Comparison of ENCODE assay signal across 8 cellular contexts in genomic region chr21:39003982-39004775, GRCh38.
DNase-seq lines count a peak whose midpoint lies in the region; ATAC-seq and TF ChIP-seq lines count a peak whose summit lies in the region.

No MANE protein-coding gene starts in this region.

- H3K36me3 ChIP-seq in psoas muscle (ENCODE audit: insufficient read depth in 1 of 2, low read depth in 1 of 2): no peaks in the 10 kb centered on the region

- no peak overlapping the region for H3K4me3 ChIP-seq in psoas muscle

- peaks cover 12% of the 10 kb centered on the region for H3K4me1 ChIP-seq in psoas muscle

- no peak for TF ChIP-seq CTCF in psoas muscle (IDR thresholded peaks at IDR 0.05)
- TF ChIP-seq CTCF in GM20000 (IDR thresholded peaks at IDR 0.05; ENCODE audit: extremely low read depth, missing control alignments): no peak

- H3K27me3 ChIP-seq in psoas muscle (ENCODE audit: insufficient read depth in 3 of 3, low read length in 2 of 3): no peaks in the 10 kb centered on the region

- intact Hi-C loops in psoas muscle (cut with DNase I): no loop called here

- DNase-seq in ELR (ENCODE audit: low read depth) (peak; percentile 79), OCI-M1 (lab: John Stamatoyannopoulos, UW) (peak; percentile 88), fibroblast of gingiva (ENCODE audit: low read depth) (peak; percentile 60), psoas muscle (no peak), GM20000 (ENCODE audit: low spot score) (no peak), NCI-H526 (lab: John Stamatoyannopoulos, UW) (no peak)
- no peak for DNase-seq in stimulated activated naive CD4-positive, alpha-beta T cell (lab: John Stamatoyannopoulos, UW)

- H3K9me3 ChIP-seq in psoas muscle: no peaks in the 10 kb centered on the region

- peak overlapping the region; percentile 51 for H3K27ac ChIP-seq in psoas muscle

- ATAC-seq in psoas muscle: peak in 3 of 4 donors; percentile 13 to 34 (median 17)
- ATAC-seq in HG02840 (IDR thresholded peaks at IDR 0.05; ENCODE audit: low FRiP score, unreplicated experiment): no peak

- whole genome bisulfite sequencing in psoas muscle, 3 donors: 37 to 47% (median 42%) methylated on average over 12 of the region's 12 CpGs

Comparison
In these comparisons a context has a peak if more than half of its experiments do, and no peak if none do; other contexts are left out.
1. DNase-seq: peak in ELR (single experiment), OCI-M1 (single experiment) and fibroblast of gingiva (single experiment); none in psoas muscle (0 of 2), GM20000 (single experiment), stimulated activated naive CD4-positive, alpha-beta T cell (0 of 6) and NCI-H526 (0 of 2).